ENCODE assay signal across 31 cellular contexts in the genomic region with DNA sequence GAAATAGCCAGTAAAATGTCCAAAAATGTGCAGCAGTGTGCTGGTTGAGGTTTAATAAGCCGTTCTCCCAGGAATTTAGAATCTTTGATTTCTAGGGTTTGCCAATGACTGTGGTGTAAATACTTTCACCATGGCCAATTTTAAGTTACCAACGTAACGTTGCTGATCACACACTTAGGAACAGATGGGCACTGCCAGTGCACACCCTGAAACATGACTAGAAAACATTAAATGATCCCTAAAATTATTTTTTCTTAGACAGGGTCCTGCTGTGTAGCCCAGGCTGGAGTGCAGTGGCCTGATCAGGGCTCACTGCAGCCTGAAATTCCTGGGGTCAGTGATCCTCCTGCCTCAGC. TPM values are rescaled to one million over a fixed set of nuclear protein-coding genes. Genes with fewer than 3 reads are reported as not detected.
"Had no signal": no experiment of that assay in that cellular context is flagged by ENCODE, and none has a peak within 500 bp of the region (broad histone marks: within the 10 kb centered on the region; RNA-seq: fewer than 3 reads in every experiment).

No MANE protein-coding gene starts in this region.

- ATAC-seq: Panc1, Right ventricle myocardium inferior, SK-N-SH treated with all-trans-retinoic acid at 6 μM for 48 hours had no signal

- H3K4me3 ChIP-seq: PC-9, SJCRH30, SK-N-MC had no signal

- H3K27ac ChIP-seq: KMS-11, PC-9, RWPE1, SJCRH30, SK-N-MC had no signal

- H3K9me3 ChIP-seq: SJCRH30 had no signal

- H3K9ac ChIP-seq: KMS-11 had no signal

- H3K27me3 ChIP-seq: SJCRH30 had no signal

- DNase-seq: Karpas-422, MM.1S, MV-4-11, NCI-H1092, NCI-H1105, NCI-H1417 treated with DMSO at 0.1 percent for 48 hours, NCI-H1436 treated with DMSO at 0.1 percent for 48 hours, NCI-H1694 treated with DMSO at 0.1 percent for 48 hours, NCI-H187 treated with DMSO at 0.1 percent for 48 hours, NCI-H2029, NCI-H2171 treated with DMSO at 0.1 percent for 48 hours, NCI-H2227 treated with DMSO at 0.1 percent for 48 hours, NCI-H345, NCI-H446, NCI-H510A treated with DMSO at 0.1 percent for 48 hours, NCI-H524 treated with DMSO at 0.1 percent for 48 hours, NCI-H526 treated with DMSO at 0.1 percent for 48 hours, PC-9, SIG-M5, SJCRH30 had no signal

- H3K4me1 ChIP-seq: SJCRH30 had no signal

- H3K36me3 ChIP-seq: SJCRH30 had no signal

RNA-seq across cellular contexts. Expression of gene CA5A, which starts 3.2 kb away (rescaled TPM):
- total RNA-seq: LHCN-M2, MCF 10A, OCI-LY7, Right ventricle myocardium inferior, RPMI7951, SJCRH30, SK-MEL-5 had no signal
